ENCODE assay signal across 8 cellular contexts in genomic region chr3:31704651-31705179, GRCh38.
DNase-seq lines count a peak whose midpoint lies in the region; ATAC-seq and TF ChIP-seq lines count a peak whose summit lies in the region.

No MANE protein-coding gene starts in this region.

- peaks cover 3% of the 10 kb centered on the region; the same call in 1 of the 2 replicates for H3F3A ChIP-seq in PC-9 (ENCODE audit: insufficient read depth, low read depth)

- H3K79me2 ChIP-seq in PC-9 (ENCODE audit: low read depth), result no peaks in the 10 kb centered on the region

- H3K9me3 ChIP-seq in PC-9 (ENCODE audit: insufficient read depth, low read depth), result no peaks in the 10 kb centered on the region
- H3K9me3 ChIP-seq in HAP-1, result no peaks in the 10 kb centered on the region

- H3K4me2 ChIP-seq in PC-9, result peak overlapping the region; percentile 53

- DNase-seq in NCI-H146 (lab: John Stamatoyannopoulos, UW) (peak; percentile 3), NCI-H146 treated with DMSO at 0.1 percent for 48 hours (lab: John Stamatoyannopoulos, UW; ENCODE audit: unreplicated experiment) (no peak), PC-9 (peak; percentile 59 to 79), fibroblast of the aortic adventitia (ENCODE audit: low read depth) (peak; percentile 47), KBM-7 (no peak), HAP-1 (ENCODE audit: low spot score in 2 of 2) (no peak)
- peak in 2 of 3 experiments; percentile 1 to 13 for DNase-seq in stimulated activated CD4-positive, alpha-beta T cell treated with anti-CD3 and anti-CD28 coated beads, TNF-alpha, amount 100 ng/mL, for 24 hours (ENCODE audit: low read depth in 3 of 3)

- H4K20me1 ChIP-seq in PC-9 (ENCODE audit: insufficient read depth), result no peaks in the 10 kb centered on the region

- no peaks in the 10 kb centered on the region for H3K27me3 ChIP-seq in PC-9 (ENCODE audit: insufficient read depth, low read depth)
- H3K27me3 ChIP-seq in HAP-1 (ENCODE audit: low read depth), result no peaks in the 10 kb centered on the region

- H3K9me2 ChIP-seq in PC-9 (ENCODE audit: insufficient read depth), result no peaks in the 10 kb centered on the region

- H3K27ac ChIP-seq in PC-9, result peak overlapping the region; percentile 62

- H3K36me3 ChIP-seq in PC-9 (ENCODE audit: low read depth), result no peaks in the 10 kb centered on the region
- no peaks in the 10 kb centered on the region for H3K36me3 ChIP-seq in HAP-1 (replicated peaks)

- H2AFZ ChIP-seq in PC-9, result peak overlapping the region; percentile 58; the same call in 1 of the 2 replicates

- intact Hi-C loops in PC-9 (cut with micrococcal nuclease; ENCODE audit: unreplicated experiment), result no loop called here

- POLR2A ChIA-PET in PC-9 (lab: Charles Lee; ENCODE audit: unreplicated experiment), result no interaction called here

- H3K4me3 ChIP-seq in PC-9, result peak overlapping the region; percentile 29; the same call in 1 of the 2 replicates
- no peak overlapping the region for H3K4me3 ChIP-seq in fibroblast of the aortic adventitia (ENCODE audit: low read depth, low read length)
- H3K4me3 ChIP-seq in HAP-1, result no peak overlapping the region

- in situ Hi-C loops in KBM-7 (cut with MboI; ENCODE audit: low pct_unique_long_range_greater_than_20kb, low sequenced_read_pairs) (no loop called here), HAP-1 (cut with MboI; ENCODE audit: low sequenced_read_pairs) (no loop called here)

- no peak for ATAC-seq in HG03039 (IDR thresholded peaks at IDR 0.05; ENCODE audit: unreplicated experiment)

- BruUV-seq in PC-9 (replicated peaks; lab: Mats Ljungman, UMichigan), result no TSS peak

- CTCF ChIA-PET in PC-9 (lab: Charles Lee), result interaction anchor here (0.6 to 0.7 kb wide), 2 partner anchors 56 to 267 kb away, joined by 3 read pairs; no protein-coding TSS in a partner anchor

- no peak for TF ChIP-seq CTCF in PC-9 (conservative IDR thresholded peaks at IDR 0.05)
- TF ChIP-seq CTCF in fibroblast of the aortic adventitia (IDR thresholded peaks at IDR 0.05; ENCODE audit: insufficient read depth, low read length), result no peak

- H3K4me1 ChIP-seq in PC-9 (replicated peaks; ENCODE audit: insufficient read depth), result peaks cover 12% of the 10 kb centered on the region; the same call in 1 of the 2 replicates
- H3K4me1 ChIP-seq in HAP-1, result no peaks in the 10 kb centered on the region; the same call in 1 of the 2 replicates

Comparison
In these comparisons a context has a peak if more than half of its experiments do, and no peak if none do; other contexts are left out.
1. DNase-seq: peak in NCI-H146 (single experiment), PC-9 (2 of 2), fibroblast of the aortic adventitia (single experiment) and stimulated activated CD4-positive, alpha-beta T cell treated with anti-CD3 and anti-CD28 coated beads, TNF-alpha, amount 100 ng/mL, for 24 hours (2 of 3); none in NCI-H146 treated with DMSO at 0.1 percent for 48 hours (single experiment), KBM-7 (single experiment) and HAP-1 (0 of 2).